ENCODE assay signal across 18 cellular contexts in the genomic region with DNA sequence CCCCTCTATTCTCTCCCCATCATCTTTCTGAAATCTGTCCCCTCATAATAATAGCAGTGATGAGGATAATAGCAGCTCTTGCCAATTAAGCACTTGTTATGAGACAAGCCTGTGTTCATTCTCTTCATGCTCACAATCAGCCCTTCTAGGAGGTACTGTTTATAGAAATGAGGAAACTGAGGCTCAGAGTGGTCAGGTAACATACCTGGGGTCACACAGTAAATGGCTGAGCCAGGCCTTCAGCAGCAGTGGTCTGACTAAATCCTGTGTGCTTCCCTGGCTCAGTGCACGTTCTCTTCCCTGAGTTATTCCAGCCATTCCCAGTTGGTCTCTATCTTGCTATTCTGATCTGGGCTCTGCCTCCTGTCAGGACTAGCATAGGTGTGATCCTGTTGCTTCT. TPM values are rescaled to one million over a fixed set of nuclear protein-coding genes. Genes with fewer than 3 reads are reported as not detected.
"Had no signal": no experiment of that assay in that cellular context is flagged by ENCODE, and none has a peak within 500 bp of the region (broad histone marks: within the 10 kb centered on the region; RNA-seq: fewer than 3 reads in every experiment).

No MANE protein-coding gene starts in this region.

- H3K4me3 ChIP-seq: coronary artery, heart left ventricle, mucosa of descending colon, psoas muscle had no signal

- H3K27me3 ChIP-seq: heart left ventricle had no signal

- H3K27ac ChIP-seq: coronary artery, heart left ventricle, psoas muscle had no signal

- H3K9me3 Mint-ChIP-seq: naive thymus-derived CD8-positive, alpha-beta T cell had no signal

- DNase-seq: effector CD4-positive, alpha-beta T cell; heart left ventricle; hippocampal formation; mammary epithelial cell; mucosa of descending colon; naive thymus-derived CD8-positive, alpha-beta T cell; small intestine; stimulated activated CD4-positive, alpha-beta T cell treated with anti-CD3 and anti-CD28 coated beads, Interleukin-12 subunit alpha, Interleukin-12 subunit beta, amount 100 ng/mL, for 4 hours; stimulated activated naive CD4-positive, alpha-beta T cell treated with Interleukin-2 at 50 U/mL for 16 hours; trophoblast cell had no signal

- ATAC-seq: esophagus mucosa; heart left ventricle; left lobe of liver; mucosa of descending colon; naive thymus-derived CD8-positive, alpha-beta T cell; psoas muscle had no signal

- H3K9me3 ChIP-seq: heart left ventricle, mucosa of descending colon, psoas muscle had no signal

RNA-seq across cellular contexts. Expression of gene CNIH2, which starts 3.8 kb away (rescaled TPM):
- total RNA-seq: dermis microvascular lymphatic vessel endothelial cell, glomerular endothelial cell, osteoblast, psoas muscle had no signal

RNA-seq across cellular contexts. Expression of gene TMEM151A, which starts 17.5 kb away (rescaled TPM):
- total RNA-seq: dermis microvascular lymphatic vessel endothelial cell, esophagus mucosa, lower leg skin, psoas muscle had no signal
